In genomic region chr1:115641762-115642167, GRCh38 we compare ENCODE assay signal across 8 cellular contexts. TPM values are rescaled to one million over a fixed set of nuclear protein-coding genes. Genes with fewer than 3 reads are reported as not detected.
DNase-seq lines count a peak whose midpoint lies in the region; ATAC-seq lines count a peak whose summit lies in the region.

Gene VANGL1, plus strand, starts transcription at chr1:115641970. Its CDS starts 9,444 bp downstream, at chr1:115651414.

- POLR2A ChIA-PET in activated CD8-positive, alpha-beta T cell treated with anti-CD3 and anti-CD28 coated beads, Interleukin-2, amount 10 ng/mL, durations not matched to agents 7 days and 5 days (lab: Charles Lee) = interaction anchor here (0.7 to 1.0 kb wide), 2 partner anchors 27 to 95 kb away, joined by 3 read pairs; no protein-coding TSS in a partner anchor

- H3K27me3 ChIP-seq in CD4-positive, CD25-positive, alpha-beta regulatory T cell (ENCODE audit: control insufficient read depth, insufficient read depth, low read length) = no peaks in the 10 kb centered on the region

- peaks cover 13% of the 10 kb centered on the region for H3K4me1 ChIP-seq in CD4-positive, CD25-positive, alpha-beta regulatory T cell (ENCODE audit: control insufficient read depth, insufficient read depth, low read length, poor library complexity, severe bottlenecking)

- peaks cover 3 to 19% (median 11%) of the 10 kb centered on the region in 4 donors for H3K4me1 Mint-ChIP-seq in CD4-positive, CD25-positive, alpha-beta regulatory T cell
- H3K4me1 Mint-ChIP-seq in activated CD8-positive, alpha-beta T cell treated with anti-CD3 and anti-CD28 coated beads, Interleukin-2, amount 10 ng/mL, durations not matched to agents 7 days and 5 days (ENCODE audit: low read depth) = peaks cover 17% of the 10 kb centered on the region
- peaks cover 7 to 11% (median 10%) of the 10 kb centered on the region in 3 donors for H3K4me1 Mint-ChIP-seq in naive B cell

- H3K36me3 Mint-ChIP-seq in CD4-positive, CD25-positive, alpha-beta regulatory T cell = peaks cover 3% of the 10 kb centered on the region
- H3K36me3 Mint-ChIP-seq in activated CD8-positive, alpha-beta T cell treated with anti-CD3 and anti-CD28 coated beads, Interleukin-2, amount 10 ng/mL, durations not matched to agents 7 days and 5 days (ENCODE audit: low read depth) = peaks cover 7% of the 10 kb centered on the region
- H3K36me3 Mint-ChIP-seq in naive B cell = peaks cover 0 to 20% of the 10 kb centered on the region in 2 donors

- ATAC-seq in CD4-positive, CD25-positive, alpha-beta regulatory T cell (ENCODE audit: low read depth in 2 of 2) = peak; percentile 59 to 64
- peak; percentile 72 for ATAC-seq in GM18907 (IDR thresholded peaks at IDR 0.05; ENCODE audit: unreplicated experiment)
- peak; percentile 59 for ATAC-seq in HG03064 (IDR thresholded peaks at IDR 0.05; ENCODE audit: low read depth, unreplicated experiment)
- ATAC-seq in activated CD8-positive, alpha-beta T cell treated with anti-CD3 and anti-CD28 coated beads, Interleukin-2, amount 10 ng/mL, durations not matched to agents 7 days and 5 days = peak; percentile 87
- peak; percentile 84 for ATAC-seq in esophagus mucosa
- peak; percentile 28 for ATAC-seq in naive B cell (ENCODE audit: low read depth in 2 of 2)

- H3K4me3 Mint-ChIP-seq in CD4-positive, CD25-positive, alpha-beta regulatory T cell = peak within 1 kb of the TSS; percentile 86 to 98 (median 90)
- H3K4me3 Mint-ChIP-seq in activated CD8-positive, alpha-beta T cell treated with anti-CD3 and anti-CD28 coated beads, Interleukin-2, amount 10 ng/mL, durations not matched to agents 7 days and 5 days = peak within 1 kb of the TSS; percentile 88
- peak within 1 kb of the TSS; percentile 64 to 88 (median 80) for H3K4me3 Mint-ChIP-seq in naive B cell

- peaks cover 33% of the 10 kb centered on the region for H3K27me3 Mint-ChIP-seq in CD4-positive, CD25-positive, alpha-beta regulatory T cell
- H3K27me3 Mint-ChIP-seq in activated CD8-positive, alpha-beta T cell treated with anti-CD3 and anti-CD28 coated beads, Interleukin-2, amount 10 ng/mL, durations not matched to agents 7 days and 5 days (ENCODE audit: low read depth) = peaks cover 17% of the 10 kb centered on the region
- H3K27me3 Mint-ChIP-seq in naive B cell = peaks cover 30 to 35% (median 32%) of the 10 kb centered on the region in 3 donors

- CTCF ChIA-PET in activated CD8-positive, alpha-beta T cell treated with anti-CD3 and anti-CD28 coated beads, Interleukin-2, amount 10 ng/mL, durations not matched to agents 7 days and 5 days (lab: Charles Lee) = interaction anchor here (2.0 to 2.4 kb wide), 2 partner anchors 33 to 65 kb away, joined by 6 to 18 read pairs; no protein-coding TSS in a partner anchor

- H3K36me3 ChIP-seq in CD4-positive, CD25-positive, alpha-beta regulatory T cell (ENCODE audit: control insufficient read depth, insufficient read depth, low read length) = no peaks in the 10 kb centered on the region

- peak in 1 of 3 donors; percentile 76 for DNase-seq in CD4-positive, CD25-positive, alpha-beta regulatory T cell
- DNase-seq in NCI-H2196 treated with DMSO at 0.1 percent for 48 hours (lab: John Stamatoyannopoulos, UW; ENCODE audit: unreplicated experiment) = peak; percentile 64
- peak; percentile 76 for DNase-seq in activated CD8-positive, alpha-beta T cell treated with anti-CD3 and anti-CD28 coated beads, Interleukin-2, amount 10 ng/mL, durations not matched to agents 7 days and 5 days
- no peak for DNase-seq in naive B cell
- peak; percentile 59 for DNase-seq in ureter (ENCODE audit: low spot score)

- H3K27ac ChIP-seq in CD4-positive, CD25-positive, alpha-beta regulatory T cell (ENCODE audit: insufficient read depth, low read length, poor library complexity, severe bottlenecking) = no peak within 1 kb of the TSS

- H3K4me3 ChIP-seq in CD4-positive, CD25-positive, alpha-beta regulatory T cell (ENCODE audit: low read depth, low read length) = peak within 1 kb of the TSS; percentile 51

- peaks cover 5 to 25% (median 8%) of the 10 kb centered on the region in 7 donors for H3K9me3 Mint-ChIP-seq in CD4-positive, CD25-positive, alpha-beta regulatory T cell
- peaks cover 7% of the 10 kb centered on the region for H3K9me3 Mint-ChIP-seq in activated CD8-positive, alpha-beta T cell treated with anti-CD3 and anti-CD28 coated beads, Interleukin-2, amount 10 ng/mL, durations not matched to agents 7 days and 5 days (ENCODE audit: insufficient read depth)
- H3K9me3 Mint-ChIP-seq in naive B cell = peaks cover 5 to 32% (median 11%) of the 10 kb centered on the region in 7 donors

- H3K27ac Mint-ChIP-seq in CD4-positive, CD25-positive, alpha-beta regulatory T cell = no peak within 1 kb of the TSS
- peak within 1 kb of the TSS; percentile 81 for H3K27ac Mint-ChIP-seq in activated CD8-positive, alpha-beta T cell treated with anti-CD3 and anti-CD28 coated beads, Interleukin-2, amount 10 ng/mL, durations not matched to agents 7 days and 5 days
- H3K27ac Mint-ChIP-seq in naive B cell = peak within 1 kb of the TSS in 1 of 6 donors; percentile 5

- H3K9me3 ChIP-seq in CD4-positive, CD25-positive, alpha-beta regulatory T cell (ENCODE audit: control insufficient read depth in 2 of 2, low read length in 2 of 2) = no peaks in the 10 kb centered on the region

RNA-seq across cellular contexts. Expression of gene VANGL1, which starts in this region (rescaled TPM):
- total RNA-seq in CD4-positive, CD25-positive, alpha-beta regulatory T cell = 3.6 TPM
- 10 to 100 TPM in 1 of 4 donors, 1 to 10 TPM in 3; 5.4 to 10.7 (median 7.9) TPM for polyA plus RNA-seq in CD4-positive, CD25-positive, alpha-beta regulatory T cell
- 10 to 100 TPM; 14.1 to 14.8 TPM for total RNA-seq in activated CD8-positive, alpha-beta T cell treated with anti-CD3 and anti-CD28 coated beads, Interleukin-2, amount 10 ng/mL, durations not matched to agents 7 days and 5 days
- total RNA-seq in esophagus mucosa = 15.5 TPM
- under 1 TPM in 5 of 6 donors, not detected in 1; 0.09 to 0.55 (median 0.24) TPM for polyA plus RNA-seq in naive B cell (ENCODE audit: low read depth in 6 of 6)
- total RNA-seq in ureter = 19.2 TPM

Comparison
In these comparisons a context has a peak if more than half of its experiments do, and no peak if none do; other contexts are left out.
1. RNA of gene VANGL1 (polyA plus RNA-seq): 5.4 to 10.7 TPM in CD4-positive, CD25-positive, alpha-beta regulatory T cell; 0.09 to 0.55 TPM in naive B cell; every median in the first group is over 4 times any median in the second.
2. Peak in ATAC-seq in naive B cell; RNA of the gene not detected or under 1 TPM.
3. ATAC-seq: peak in every context shown above with its lines; median percentile 87 in activated CD8-positive, alpha-beta T cell treated with anti-CD3 and anti-CD28 coated beads, Interleukin-2, amount 10 ng/mL, durations not matched to agents 7 days and 5 days; 84 in esophagus mucosa; 72 in GM18907; 62 in CD4-positive, CD25-positive, alpha-beta regulatory T cell; 59 in HG03064; 28 in naive B cell.
4. Peak in every context shown above with its lines, with median percentiles within 50 percentile points of each other: H3K4me3 Mint-ChIP-seq.